15 cellular contexts compared by ENCODE assay signal in genomic region chr5:129110742-129111141, GRCh38. TPM values are rescaled to one million over a fixed set of nuclear protein-coding genes. Genes with fewer than 3 reads are reported as not detected.
DNase-seq lines count a peak whose midpoint lies in the region; ATAC-seq, FAIRE-seq and TF ChIP-seq lines count a peak whose summit lies in the region.
"Had no signal": no experiment of that assay in that cellular context is flagged by ENCODE, and none has a peak within 500 bp of the region (broad histone marks: within the 10 kb centered on the region; RNA-seq: fewer than 3 reads in every experiment).

No MANE protein-coding gene starts in this region.

- H3K79me2 ChIP-seq in K562 (ENCODE audit: control insufficient read depth, insufficient read depth, low read length): no peaks in the 10 kb centered on the region
- H3K79me2 ChIP-seq in osteoblast (ENCODE audit: insufficient read depth, low read length): no peaks in the 10 kb centered on the region

- TF ChIP-seq RAD21 in IMR-90 (IDR thresholded peaks at IDR 0.05; ENCODE audit: low read length) (no peak), K562 (CRISPR knock-in tag; conservative IDR thresholded peaks at IDR 0.05 in 1 of 2, IDR thresholded peaks at IDR 0.05 in 1 of 2) (no peak)

- no peak overlapping the region for H3K23ac ChIP-seq in IMR-90 (ENCODE audit: low read depth, low read length)

- no peak for TF ChIP-seq EP300 in K562 (IDR thresholded peaks at IDR 0.05; ENCODE audit: low read length)

- no peak overlapping the region for H3K4ac ChIP-seq in IMR-90 (ENCODE audit: low read depth, low read length)

- H4K20me1 ChIP-seq in IMR-90 (ENCODE audit: insufficient read depth, low read length): no peaks in the 10 kb centered on the region
- no peaks in the 10 kb centered on the region for H4K20me1 ChIP-seq in K562 (replicated peaks; ENCODE audit: control insufficient read depth, insufficient read depth, low read length)
- H4K20me1 ChIP-seq in osteoblast (ENCODE audit: insufficient read depth, low read length): no peaks in the 10 kb centered on the region

- no peak overlapping the region for H3K27ac Mint-ChIP-seq in activated naive CD4-positive, alpha-beta T cell treated with anti-CD3 and anti-CD28 coated beads, Interleukin-2, amount 50 U/mL, for 72 hours

- H2BK120ac ChIP-seq in IMR-90 (ENCODE audit: low read depth, low read length): no peak overlapping the region

- dilution Hi-C loops in IMR-90 (cut with HindIII; ENCODE audit: low sequenced_read_pairs, unreplicated experiment): no loop called here

- ATAC-seq in IMR-90 (ENCODE audit: low read depth) (no peak), K562 (peak; percentile 44; the same call in 2 of the 3 replicates)
- no peak for ATAC-seq in activated naive CD4-positive, alpha-beta T cell treated with anti-CD3 and anti-CD28 coated beads, Interleukin-2, amount 50 U/mL, for 72 hours

- no peak overlapping the region for H2BK5ac ChIP-seq in IMR-90 (ENCODE audit: low read depth, low read length, poor library complexity, severe bottlenecking)

- WGBS in IMR-90 (ENCODE audit: extremely low coverage in 2 of 2, insufficient read length in 1 of 2), 2 experiments: no CpG with 5 or more reads among the region's 3 CpGs
- WGBS in K562 (ENCODE audit: insufficient coverage, low coverage, missing lambda C conversion rate): 53% methylated on average over 3 of the region's 3 CpGs

- H3K14ac ChIP-seq in IMR-90 (replicated peaks; ENCODE audit: low read depth, low read length): no peak overlapping the region

- no peak overlapping the region for H2AFZ ChIP-seq in IMR-90 (replicated peaks; ENCODE audit: low read length, poor library complexity)
- no peak overlapping the region for H2AFZ ChIP-seq in K562 (ENCODE audit: low read depth, low read length)
- H2AFZ ChIP-seq in osteoblast (ENCODE audit: low read length): no peak overlapping the region

- BruUV-seq in IMR-90 (replicated peaks; lab: Mats Ljungman, UMichigan) (no TSS peak), K562 (replicated peaks; lab: Mats Ljungman, UMichigan) (no TSS peak)

- no peak overlapping the region for H3K56ac ChIP-seq in IMR-90 (ENCODE audit: extremely low read depth, insufficient read depth, low read length)

- H3K9ac ChIP-seq in IMR-90 (ENCODE audit: low read depth, low read length) (no peak overlapping the region), K562 (ENCODE audit: insufficient read depth in 1 of 2, low read depth in 2 of 2, low read length in 2 of 2) (no peak overlapping the region)

- CTCF ChIA-PET in IMR-90 (lab: Yijun Ruan, JAX): interaction anchor here (1.2 kb wide), 1 partner anchor 16 kb away, joined by 4 read pairs; the partner anchor contains the start of gene ISOC1
- CTCF ChIA-PET in K562 (lab: Yijun Ruan, JAX; ENCODE audit: low intra/inter-chr PET ratio): no interaction called here

- H4K5ac ChIP-seq in IMR-90 (ENCODE audit: low read depth, low read length): no peak overlapping the region

- H3K27ac ChIP-seq in IMR-90 (ENCODE audit: insufficient read depth, low read length) (no peak overlapping the region), K562 (ENCODE audit: extremely low read depth, low read depth, low read length) (no peak overlapping the region), osteoblast (ENCODE audit: low read depth, low read length) (no peak overlapping the region)

- no peak overlapping the region for H2BK15ac ChIP-seq in IMR-90 (ENCODE audit: low read depth, low read length)

- no peak overlapping the region for H2BK20ac ChIP-seq in IMR-90 (ENCODE audit: low read depth, low read length)

- no peak for TF ChIP-seq CTCF in IMR-90 (conservative IDR thresholded peaks at IDR 0.05; ENCODE audit: low read depth, low read length)
- TF ChIP-seq CTCF in K562 (IDR thresholded peaks at IDR 0.05 in 2 of 3, conservative IDR thresholded peaks at IDR 0.05 in 1 of 3; ENCODE audit: insufficient read depth in 2 of 3, low read depth in 1 of 3, low read length in 3 of 3): no peak
- TF ChIP-seq CTCF in osteoblast (IDR thresholded peaks at IDR 0.05; ENCODE audit: extremely low read depth, low read depth, low read length): no peak

- in situ Hi-C loops in IMR-90 (cut with MboI; ENCODE audit: low sequenced_read_pairs) (no loop called here), K562 (cut with MboI) (no loop called here)

- H3K4me2 ChIP-seq in IMR-90 (ENCODE audit: low read depth, low read length): no peak overlapping the region
- H3K4me2 ChIP-seq in K562 (ENCODE audit: insufficient read depth, low read length): no peak overlapping the region
- no peak overlapping the region for H3K4me2 ChIP-seq in osteoblast (ENCODE audit: insufficient read depth, low read length)

- no peak overlapping the region for H2AK5ac ChIP-seq in IMR-90 (ENCODE audit: low read depth, low read length)

- no peaks in the 10 kb centered on the region for H3K27me3 ChIP-seq in IMR-90 (ENCODE audit: control insufficient read depth, insufficient read depth, low read length)
- no peaks in the 10 kb centered on the region for H3K27me3 ChIP-seq in K562 (ENCODE audit: control insufficient read depth in 2 of 2, insufficient read depth in 2 of 2, low read length in 2 of 2)
- no peaks in the 10 kb centered on the region for H3K27me3 ChIP-seq in osteoblast (ENCODE audit: insufficient read depth, low read length)

- H3K4me1 ChIP-seq in IMR-90 (ENCODE audit: control insufficient read depth, insufficient read depth, low read length): no peaks in the 10 kb centered on the region
- peaks cover 0 to 4% of the 10 kb centered on the region in 2 experiments; a peak in 2 of 5 replicates for H3K4me1 ChIP-seq in K562 (replicated peaks in 1 of 2; ENCODE audit: control insufficient read depth in 2 of 2, insufficient read depth in 2 of 2, low read length in 2 of 2)
- H3K4me1 ChIP-seq in osteoblast (ENCODE audit: insufficient read depth, low read length): peaks cover 3% of the 10 kb centered on the region

- H3K79me1 ChIP-seq in IMR-90 (ENCODE audit: low read depth in 1 of 2, low read length in 2 of 2): no peaks in the 10 kb centered on the region

- no peak overlapping the region for H3K18ac ChIP-seq in IMR-90 (ENCODE audit: low read depth, low read length)

- H3K36me3 Mint-ChIP-seq in activated naive CD4-positive, alpha-beta T cell treated with anti-CD3 and anti-CD28 coated beads, Interleukin-2, amount 50 U/mL, for 72 hours: peaks cover 12 to 21% of the 10 kb centered on the region in 2 donors

- no peak overlapping the region for H4K91ac ChIP-seq in IMR-90 (ENCODE audit: insufficient read depth, low read depth, low read length)

- no peak overlapping the region for H2AK9ac ChIP-seq in IMR-90 (replicated peaks; ENCODE audit: low read depth, low read length, poor library complexity)

- H3K36me3 ChIP-seq in IMR-90 (ENCODE audit: control insufficient read depth, insufficient read depth, low read length) (peaks cover 1% of the 10 kb centered on the region; the same call in 1 of the 2 replicates), K562 (ENCODE audit: control insufficient read depth, insufficient read depth, low read length) (peaks cover 48% of the 10 kb centered on the region), osteoblast (ENCODE audit: insufficient read depth, low read length) (no peaks in the 10 kb centered on the region)

- no peak for FAIRE-seq in K562 (lab: Jason Lieb, UNC)
- FAIRE-seq: GM18507, GM19239 had no signal

- no peaks in the 10 kb centered on the region for H3K9me3 Mint-ChIP-seq in activated naive CD4-positive, alpha-beta T cell treated with anti-CD3 and anti-CD28 coated beads, Interleukin-2, amount 50 U/mL, for 72 hours

- DNase-seq in ELR (ENCODE audit: low read depth) (peak; percentile 25), IMR-90 (peak; percentile 25), K562 (ENCODE audit: extremely low read depth in 1 of 4, low spot score in 3 of 4) (no peak), iris pigment epithelial cell (ENCODE audit: low read depth) (peak; percentile 10), NCI-H524 treated with DMSO at 0.1 percent for 48 hours (lab: John Stamatoyannopoulos, UW) (no peak), osteoblast (ENCODE audit: insufficient read length, low spot score, missing footprints) (no peak)
- DNase-seq in activated naive CD4-positive, alpha-beta T cell treated with anti-CD3 and anti-CD28 coated beads, Interleukin-2, amount 50 U/mL, for 72 hours (ENCODE audit: low spot score in 2 of 2): no peak
- DNase-seq: C1 segment of cervical spinal cord, EL, MV-4-11, NCI-H1417 treated with DMSO at 0.1 percent for 48 hours, NCI-H2029 treated with DMSO at 0.1 percent for 48 hours, NCI-H510A treated with DMSO at 0.1 percent for 48 hours had no signal

- no peak overlapping the region for H4K8ac ChIP-seq in IMR-90 (ENCODE audit: low read depth in 2 of 2, low read length in 2 of 2)

- no peak for TF ChIP-seq POLR2A in IMR-90 (IDR thresholded peaks at IDR 0.05; ENCODE audit: low read depth, low read length)
- no peak for TF ChIP-seq POLR2A in K562 (conservative IDR thresholded peaks at IDR 0.05)

- H3K9me3 ChIP-seq in IMR-90 (ENCODE audit: control insufficient read depth, insufficient read depth, low read length) (no peaks in the 10 kb centered on the region), K562 (replicated peaks; ENCODE audit: control insufficient read depth, insufficient read depth, low read depth, low read length) (no peaks in the 10 kb centered on the region), osteoblast (ENCODE audit: low read depth, low read length) (no peaks in the 10 kb centered on the region)

- intact Hi-C loops in IMR-90 (cut with micrococcal nuclease): loop anchor here (5.0 kb wide), 1 partner anchor 657 kb away; no protein-coding TSS in a partner anchor
- intact Hi-C loops in K562 (cut with micrococcal nuclease): no loop called here

- POLR2A ChIA-PET in IMR-90 (lab: Charles Lee; ENCODE audit: unreplicated experiment) (no interaction called here), K562 (lab: Yijun Ruan, JAX) (interaction anchor here (0.7 to 1.6 kb wide), 3 partner anchors 12 to 16 kb away, joined by 3 to 7 read pairs (median 3); partner anchors contain the start of gene ISOC1)

- no peaks in the 10 kb centered on the region; the same call in 1 of the 2 replicates for H3K9me1 ChIP-seq in IMR-90 (ENCODE audit: insufficient read depth, low read length)
- H3K9me1 ChIP-seq in K562 (ENCODE audit: control insufficient read depth, insufficient read depth, low read length): no peaks in the 10 kb centered on the region

- no peak overlapping the region for H3K4me3 ChIP-seq in IMR-90 (ENCODE audit: insufficient read depth, low read depth, low read length)
- H3K4me3 ChIP-seq in K562: no peak overlapping the region
- H3K4me3 ChIP-seq in osteoblast (ENCODE audit: insufficient read depth, low read length): no peak overlapping the region

RNA-seq across cellular contexts. Expression of gene ISOC1, which starts 16.2 kb away (rescaled TPM):
- total RNA-seq in IMR-90 (2012; rRNA removed): 10.8 and 18.9 TPM in 2 replicates
- 10.2 and 11.6 TPM in 2 replicates for polyA plus RNA-seq in IMR-90 (2012; rRNA removed)
- 6.2 and 6.6 TPM in 2 replicates for polyA plus RNA-seq in IMR-90 (2012; cell fraction: cytosol; rRNA removed)
- 2.2 and 3.7 TPM in 2 replicates for polyA plus RNA-seq in IMR-90 (2012; cell fraction: nucleus; rRNA removed; ENCODE audit: low replicate concordance)
- 7.7 and 15.0 TPM in 2 replicates for total RNA-seq in K562 (2011; cell fraction: chromatin; rRNA removed; ENCODE audit: low replicate concordance)
- 8.7 and 10.7 TPM in 2 replicates for total RNA-seq in K562 (2011; cell fraction: nucleolus; rRNA removed)
- 12.4 and 20.6 TPM in 2 replicates for total RNA-seq in K562 (2011; cell fraction: nucleoplasm; rRNA removed)
- 47.3 and 52.0 TPM in 2 replicates for total RNA-seq in K562 (2014; rRNA removed)
- 51.3 and 52.3 TPM in 2 replicates for total RNA-seq in K562 (2014; rRNA removed; fragmentation: Illumina TruSeq; extraction: Trizol)
- 49.3 and 52.6 TPM in 2 replicates for total RNA-seq in K562 (2015; rRNA removed; fragmentation: Illumina TruSeq; extraction: Trizol)
- 50.5 and 54.0 TPM in 2 replicates for total RNA-seq in K562 (2021)
- polyA plus RNA-seq in K562 (2011; rRNA removed): 46.3 and 67.9 TPM in 2 replicates
- 41.2 TPM in 2 replicates for polyA plus RNA-seq in K562 (2011; cell fraction: cytosol; rRNA removed)
- 12.5 and 14.6 TPM in 2 replicates for polyA plus RNA-seq in K562 (2011; cell fraction: nucleus; rRNA removed)
- 32.7 and 47.2 TPM in 2 replicates for polyA plus RNA-seq in K562 (2012)
- polyA plus RNA-seq in K562 (2014; fragmentation: Illumina TruSeq; extraction: Trizol): 52.3 and 60.9 TPM in 2 replicates
- polyA plus RNA-seq in K562 (2014; fragmentation: Nextera tagmentation; extraction: Ambion mirVana): 10 to 100 TPM; 14.0 to 20.7 TPM
- polyA plus RNA-seq in K562 (2014; rRNA removed): 55.9 and 66.5 TPM in 2 replicates
- 52.4 and 67.7 TPM in 2 replicates for polyA minus RNA-seq in K562 (2011; rRNA and poly(A)+ RNA removed)
- 22.9 and 34.2 TPM in 2 replicates for polyA minus RNA-seq in K562 (2011; cell fraction: cytosol; rRNA and poly(A)+ RNA removed)
- 12.0 and 17.7 TPM in 2 replicates for polyA minus RNA-seq in K562 (2011; cell fraction: nucleus; rRNA and poly(A)+ RNA removed)
- 10 to 100 TPM; 18.5 to 24.0 TPM for total RNA-seq in activated naive CD4-positive, alpha-beta T cell treated with anti-CD3 and anti-CD28 coated beads, Interleukin-2, amount 50 U/mL, for 72 hours
- total RNA-seq in osteoblast: 7.7 and 9.8 TPM in 2 replicates

Comparison
In these comparisons a context has a peak if more than half of its experiments do, and no peak if none do; other contexts are left out.
1. DNase-seq: peak in ELR (single experiment), IMR-90 (single experiment) and iris pigment epithelial cell (single experiment); none in K562 (0 of 4), NCI-H524 treated with DMSO at 0.1 percent for 48 hours (single experiment), activated naive CD4-positive, alpha-beta T cell treated with anti-CD3 and anti-CD28 coated beads, Interleukin-2, amount 50 U/mL, for 72 hours (0 of 2) and osteoblast (single experiment).